ENCODE assay signal across 19 cellular contexts in genomic region chr4:185467101-185467500, GRCh38. TPM values are rescaled to one million over a fixed set of nuclear protein-coding genes. Genes with fewer than 3 reads are reported as not detected.
"Had no signal": no experiment of that assay in that cellular context is flagged by ENCODE, and none has a peak within 500 bp of the region (broad histone marks: within the 10 kb centered on the region; RNA-seq: fewer than 3 reads in every experiment).

No MANE protein-coding gene starts in this region.

- DNase-seq: activated CD4-positive, alpha-beta T cell treated with anti-CD3 and anti-CD28 coated beads, Interleukin-2, amount 50 U/mL, for 4 hours; activated CD8-positive, alpha-beta memory T cell treated with anti-CD3 and anti-CD28 coated beads, Interleukin-2, amount 10 ng/mL, durations not matched to agents 7 days and 5 days; activated effector memory CD4-positive, alpha-beta T cell treated with anti-CD3 and anti-CD28 coated beads, Interleukin-2, amount 50 U/mL, for 16 hours; activated T-cell treated with anti-CD3 and anti-CD28 coated beads, Interleukin-2, amount 50 U/mL, for 24 hours; colonic mucosa; effector CD4-positive, alpha-beta T cell; hippocampal formation; naive B cell; right cardiac atrium; spleen; stimulated activated CD4-positive, alpha-beta T cell treated with anti-CD3 and anti-CD28 coated beads, Interleukin-1b, Interleukin-23, amount 100 ng/mL, for 48 hours; substantia nigra; trophoblast cell had no signal

- ATAC-seq: activated CD4-positive, CD25-positive, alpha-beta regulatory T cell treated with anti-CD3 and anti-CD28 coated beads, Interleukin-2, amount 50 U/mL, for 24 hours; activated CD8-positive, alpha-beta memory T cell treated with anti-CD3 and anti-CD28 coated beads, Interleukin-2, amount 10 ng/mL, durations not matched to agents 7 days and 5 days; activated naive CD4-positive, alpha-beta T cell treated with anti-CD3 and anti-CD28 coated beads, Interleukin-2, amount 50 U/mL, for 72 hours; right cardiac atrium; stimulated activated memory B cell treated with anti-CD40 and anti-IgM and Interleukin-4, amounts not matched to agents 10 μg/mL and 1 μg/mL and 100 μg/mL, for 72 hours had no signal

- H3K27me3 ChIP-seq: colonic mucosa had no signal

- H3K4me3 ChIP-seq: colonic mucosa, spleen had no signal

- H3K36me3 ChIP-seq: colonic mucosa, neutrophil, spleen had no signal

- H3K4me1 ChIP-seq: colonic mucosa had no signal

- H3K4me3 Mint-ChIP-seq: activated CD8-positive, alpha-beta memory T cell treated with anti-CD3 and anti-CD28 coated beads, Interleukin-2, amount 10 ng/mL, durations not matched to agents 7 days and 5 days; activated T-cell treated with anti-CD3 and anti-CD28 coated beads, Interleukin-2, amount 50 U/mL, for 24 hours; mesothelial cell of epicardium; stimulated activated memory B cell treated with anti-CD40 and anti-IgM and Interleukin-4, amounts not matched to agents 10 μg/mL and 1 μg/mL and 100 μg/mL, for 72 hours had no signal

- H3K27ac ChIP-seq: colonic mucosa, neutrophil, spleen had no signal

- H3K9me3 Mint-ChIP-seq: activated naive CD4-positive, alpha-beta T cell treated with anti-CD3 and anti-CD28 coated beads, Interleukin-2, amount 50 U/mL, for 72 hours; activated T-cell treated with anti-CD3 and anti-CD28 coated beads, Interleukin-2, amount 50 U/mL, for 24 hours; mesothelial cell of epicardium; stimulated activated memory B cell treated with anti-CD40 and anti-IgM and Interleukin-4, amounts not matched to agents 10 μg/mL and 1 μg/mL and 100 μg/mL, for 72 hours had no signal

- H3K9me3 ChIP-seq: colonic mucosa, neutrophil, spleen had no signal

- H3K27me3 Mint-ChIP-seq: stimulated activated memory B cell treated with anti-CD40 and anti-IgM and Interleukin-4, amounts not matched to agents 10 μg/mL and 1 μg/mL and 100 μg/mL, for 72 hours had no signal

- H3K36me3 Mint-ChIP-seq: activated CD8-positive, alpha-beta memory T cell treated with anti-CD3 and anti-CD28 coated beads, Interleukin-2, amount 10 ng/mL, durations not matched to agents 7 days and 5 days; activated naive CD4-positive, alpha-beta T cell treated with anti-CD3 and anti-CD28 coated beads, Interleukin-2, amount 50 U/mL, for 72 hours; mesothelial cell of epicardium; naive B cell; stimulated activated memory B cell treated with anti-CD40 and anti-IgM and Interleukin-4, amounts not matched to agents 10 μg/mL and 1 μg/mL and 100 μg/mL, for 72 hours had no signal

- H3K27ac Mint-ChIP-seq: activated CD8-positive, alpha-beta memory T cell treated with anti-CD3 and anti-CD28 coated beads, Interleukin-2, amount 10 ng/mL, durations not matched to agents 7 days and 5 days; activated naive CD4-positive, alpha-beta T cell treated with anti-CD3 and anti-CD28 coated beads, Interleukin-2, amount 50 U/mL, for 72 hours; activated T-cell treated with anti-CD3 and anti-CD28 coated beads, Interleukin-2, amount 50 U/mL, for 24 hours; mesothelial cell of epicardium; naive B cell; stimulated activated memory B cell treated with anti-CD40 and anti-IgM and Interleukin-4, amounts not matched to agents 10 μg/mL and 1 μg/mL and 100 μg/mL, for 72 hours had no signal

RNA-seq across cellular contexts. Expression of gene CCDC110, which starts 4.4 kb away (rescaled TPM):
- total RNA-seq: activated CD8-positive, alpha-beta memory T cell treated with anti-CD3 and anti-CD28 coated beads, Interleukin-2, amount 10 ng/mL, durations not matched to agents 7 days and 5 days; T-helper 2 cell treated with Interferon-gamma antibody and Interleukin-4, amounts not matched to agents 100 ng/mL and 5 ng/mL, for 36 hours had no signal
